In the genomic region with DNA sequence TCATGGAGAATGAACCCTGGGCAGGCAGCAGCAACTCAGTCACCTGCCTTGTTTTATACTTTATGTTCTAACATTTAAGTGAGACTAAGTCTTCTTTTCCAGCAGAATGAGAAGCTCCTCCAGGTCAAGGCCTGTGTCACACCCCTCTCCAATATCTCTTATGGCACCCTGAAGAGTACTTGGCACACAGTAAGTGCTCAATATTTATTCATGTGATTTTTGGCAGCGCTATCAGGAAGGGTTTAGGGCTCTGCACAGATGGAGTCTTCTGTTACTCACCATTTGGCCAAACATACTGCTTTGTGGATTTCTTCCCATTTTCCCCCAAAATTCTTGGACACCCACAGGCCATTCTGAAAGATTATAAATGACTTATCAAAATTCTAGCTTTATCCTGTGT, we compare ENCODE assay signal across 21 cellular contexts. TPM values are rescaled to one million over a fixed set of nuclear protein-coding genes. Genes with fewer than 3 reads are reported as not detected.
DNase-seq lines count a peak whose midpoint lies in the region; ATAC-seq and TF ChIP-seq lines count a peak whose summit lies in the region.
"Had no signal": no experiment of that assay in that cellular context is flagged by ENCODE, and none has a peak within 500 bp of the region (broad histone marks: within the 10 kb centered on the region; RNA-seq: fewer than 3 reads in every experiment).

No MANE protein-coding gene starts in this region.

- no peaks in the 10 kb centered on the region for H3K4me1 ChIP-seq in osteoblast (ENCODE audit: insufficient read depth, low read length)
- no peaks in the 10 kb centered on the region for H3K4me1 ChIP-seq in A673 (ENCODE audit: insufficient read depth, low read length, poor library complexity, severe bottlenecking)
- H3K4me1 ChIP-seq in spleen, result peaks cover 0 to 8% (median 0%) of the 10 kb centered on the region in 6 donors
- H3K4me1 ChIP-seq: Caco-2 had no signal

- WGBS in spleen, 5 donors, result 95 to 100% (median 98%) methylated on average over 1 of the region's 1 CpG

- no peaks in the 10 kb centered on the region for H4K20me1 ChIP-seq in osteoblast (ENCODE audit: insufficient read depth, low read length)

- H3K27me3 ChIP-seq in osteoblast (ENCODE audit: insufficient read depth, low read length) (no peaks in the 10 kb centered on the region), A673 (replicated peaks; ENCODE audit: insufficient read depth, low read depth, low read length, poor library complexity) (no peaks in the 10 kb centered on the region), spleen (replicated peaks in 1 of 7) (no peaks in the 10 kb centered on the region)

- ATAC-seq in left colon, result peak; percentile 32
- no peak for ATAC-seq in GM18909 (IDR thresholded peaks at IDR 0.05; ENCODE audit: poor library complexity, unreplicated experiment)
- ATAC-seq: GM12878 had no signal

- H3K36me3 ChIP-seq in osteoblast (ENCODE audit: insufficient read depth, low read length), result peaks cover 11% of the 10 kb centered on the region
- no peaks in the 10 kb centered on the region for H3K36me3 ChIP-seq in A673 (ENCODE audit: insufficient read depth, low read length, poor library complexity, severe bottlenecking)
- peaks cover 0 to 94% (median 0%) of the 10 kb centered on the region in 6 donors for H3K36me3 ChIP-seq in spleen

- TF ChIP-seq POLR2A in spleen (IDR thresholded peaks at IDR 0.05), result no peak

- DNase-seq in DMS79 (lab: John Stamatoyannopoulos, UW), result peak; percentile 5
- DNase-seq in NCI-H2029 treated with DMSO at 0.1 percent for 48 hours (lab: John Stamatoyannopoulos, UW), result peak; percentile 79
- DNase-seq in left colon, result no peak
- peak; percentile 49 for DNase-seq in osteoblast (ENCODE audit: insufficient read length, low spot score, missing footprints)
- no peak for DNase-seq in A673 (ENCODE audit: low spot score)
- DNase-seq in spleen, result no peak
- DNase-seq in dermis blood vessel endothelial cell, result no peak
- DNase-seq: Caco-2; CD4-positive, alpha-beta T cell; EL; GOT3; NCI-H1436; NCI-H1930; NCI-H2171; NCI-H510A; NCI-H774; RPMI8226; SHP77 treated with DMSO at 0.1 percent for 48 hours; SK-N-SH had no signal

- H3K4me2 ChIP-seq in osteoblast (ENCODE audit: insufficient read depth, low read length), result no peak overlapping the region
- H3K4me2 ChIP-seq: SK-N-SH had no signal

- CTCF ChIA-PET in A673 (lab: Charles Lee), result no interaction called here

- H3K27ac ChIP-seq in osteoblast (ENCODE audit: low read depth, low read length), result no peak overlapping the region
- no peak overlapping the region for H3K27ac ChIP-seq in A673 (ENCODE audit: low read depth, low read length, poor library complexity, severe bottlenecking)
- H3K27ac ChIP-seq in spleen, result no peak overlapping the region

- no peak for TF ChIP-seq CTCF in osteoblast (IDR thresholded peaks at IDR 0.05; ENCODE audit: extremely low read depth, low read depth, low read length)
- TF ChIP-seq CTCF in A673 (conservative IDR thresholded peaks at IDR 0.05; ENCODE audit: low read depth, low read length), result no peak
- TF ChIP-seq CTCF in spleen (IDR thresholded peaks at IDR 0.05 in 8 of 11, conservative IDR thresholded peaks at IDR 0.05 in 3 of 11), result no peak

- H3K4me3 ChIP-seq in osteoblast (ENCODE audit: insufficient read depth, low read length) (no peak overlapping the region), A673 (ENCODE audit: low read depth, low read length, poor library complexity, severe bottlenecking) (no peak overlapping the region), spleen (no peak overlapping the region)
- H3K4me3 ChIP-seq: GM12878 had no signal

- H2AFZ ChIP-seq in osteoblast (ENCODE audit: low read length), result no peak overlapping the region

- H3K79me2 ChIP-seq in osteoblast (ENCODE audit: insufficient read depth, low read length), result no peaks in the 10 kb centered on the region

- intact Hi-C loops in left colon (cut with DNase I, micrococcal nuclease), result no loop called here
- intact Hi-C loops in A673 (cut with micrococcal nuclease; ENCODE audit: unreplicated experiment), result no loop called here
- intact Hi-C loops in spleen (cut with DNase I; ENCODE audit: low total_unique reads), result no loop called here

- no TSS peak for BruUV-seq in A673 (replicated peaks; lab: Mats Ljungman, UMichigan)

- H3K9me3 ChIP-seq in osteoblast (ENCODE audit: low read depth, low read length) (no peaks in the 10 kb centered on the region), A673 (ENCODE audit: low read depth, low read length, poor library complexity, severe bottlenecking) (no peaks in the 10 kb centered on the region), spleen (no peaks in the 10 kb centered on the region)
- H3K9me3 ChIP-seq: Caco-2, SK-N-SH had no signal

- POLR2A ChIA-PET in A673 (lab: Charles Lee; ENCODE audit: low non-redundant PET), result no interaction called here

RNA-seq across cellular contexts. Expression of gene MYBPHL, which starts 43.8 kb away (rescaled TPM):
- not detected for total RNA-seq in left colon
- not detected in 2 replicates for total RNA-seq in osteoblast
- total RNA-seq in A673 (2021), result not detected in 2 replicates
- total RNA-seq in spleen, result not detected
- polyA plus RNA-seq in spleen, result not detected
- not detected in 2 replicates for total RNA-seq in dermis blood vessel endothelial cell
- total RNA-seq: Caco-2; CD4-positive, alpha-beta T cell; GM12878 had no signal

RNA-seq across cellular contexts. Expression of gene SORT1, which starts 47.1 kb away (rescaled TPM):
- 100 to 1,000 TPM; 123 to 124 TPM for total RNA-seq in left colon
- 45.1 and 48.5 TPM in 2 replicates for total RNA-seq in osteoblast
- 52.4 and 56.5 TPM in 2 replicates for total RNA-seq in A673 (2021)
- total RNA-seq in spleen, result 10 to 100 TPM; 33.5 to 63.9 (median 43.6) TPM
- 1 to 10 TPM; 2.0 to 6.0 (median 3.5) TPM for polyA plus RNA-seq in spleen
- total RNA-seq in dermis blood vessel endothelial cell, result 16.7 and 17.4 TPM in 2 replicates

Comparison
In these comparisons a context has a peak if more than half of its experiments do, and no peak if none do; other contexts are left out.
1. DNase-seq: peak in DMS79 (single experiment), NCI-H2029 treated with DMSO at 0.1 percent for 48 hours (single experiment) and osteoblast (single experiment); none in left colon (0 of 2), A673 (single experiment), spleen (single experiment) and dermis blood vessel endothelial cell (single experiment).